ENCODE assay signal across 22 cellular contexts in the genomic region with DNA sequence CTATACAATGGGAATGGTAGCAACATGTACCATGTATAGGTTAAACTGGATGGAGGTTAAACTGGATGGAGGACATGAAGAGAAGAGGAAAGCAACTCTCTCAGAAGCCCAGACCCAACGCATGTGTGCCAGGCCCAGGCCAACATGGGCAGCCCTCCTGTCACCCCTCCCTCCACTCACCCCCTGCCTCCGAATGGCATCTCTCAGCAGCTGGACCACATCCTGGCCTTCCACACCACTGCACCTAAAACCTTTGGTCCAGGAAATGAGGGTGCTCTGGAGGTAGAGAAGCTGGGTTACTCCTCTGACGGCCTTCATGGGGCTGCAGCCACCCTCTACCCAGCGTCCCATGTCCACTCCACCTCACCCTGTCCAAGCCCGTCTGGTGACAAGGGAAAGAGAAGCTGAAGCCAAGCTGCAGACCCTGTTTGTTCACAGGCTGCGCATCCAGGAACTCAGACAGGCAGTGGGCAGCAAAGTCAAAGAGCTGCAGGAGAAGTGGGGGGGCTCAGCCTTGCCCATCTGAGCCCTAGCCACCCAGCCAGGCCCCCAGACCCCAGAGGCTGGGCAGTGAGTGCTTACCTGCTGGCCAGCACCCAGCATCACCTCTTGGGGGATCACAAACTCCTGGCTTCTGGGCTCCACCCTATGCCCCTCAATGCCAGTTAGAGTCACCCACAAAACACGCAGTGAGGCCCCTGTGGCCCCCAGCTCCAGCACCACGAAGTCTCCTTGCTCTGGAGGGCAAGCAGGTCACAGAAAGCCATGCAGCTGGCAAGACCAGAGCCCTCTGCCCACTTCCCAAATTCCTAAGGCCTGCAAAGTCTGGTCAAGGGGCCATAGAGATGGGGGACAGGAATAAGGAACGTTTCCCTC. TPM values are rescaled to one million over a fixed set of nuclear protein-coding genes. Genes with fewer than 3 reads are reported as not detected.
A peak's percentile ranks its signal among the peaks of the same experiment; 100 is the strongest.
DNase-seq lines count a peak whose midpoint lies in the region; ATAC-seq and TF ChIP-seq lines count a peak whose summit lies in the region.
"Had no signal": no experiment of that assay in that cellular context is flagged by ENCODE, and none has a peak within 500 bp of the region (broad histone marks: within the 10 kb centered on the region; RNA-seq: fewer than 3 reads in every experiment).

No MANE protein-coding gene starts in this region.

- in situ Hi-C loops in GM13977 (cut with MboI; ENCODE audit: low pct_unique_long_range_greater_than_20kb, low sequenced_read_pairs, unreplicated experiment) (no loop called here), GM13976 (cut with MboI; ENCODE audit: low sequenced_read_pairs, unreplicated experiment) (no loop called here)

- DNase-seq in CD14-positive monocyte (ENCODE audit: low spot score) (peak; percentile 33), GM13977 (ENCODE audit: low spot score) (peak; percentile 4), mesenteric fat pad (ENCODE audit: low spot score) (peak; percentile 62), spleen (peak; percentile 34), GM13976 (ENCODE audit: low spot score) (no peak), NCI-H128 (lab: John Stamatoyannopoulos, UW; ENCODE audit: unreplicated experiment) (no peak)
- DNase-seq: CD4-positive, alpha-beta T cell; COR-L47; GOT3; IMR-90; NCI-H1092 treated with DMSO at 0.1 percent for 48 hours; NCI-H146; NCI-H2029; NCI-H226; NCI-H510A treated with DMSO at 0.1 percent for 48 hours; NCI-H748 treated with DMSO at 0.1 percent for 48 hours had no signal

- WGBS in spleen, 5 donors = 68 to 85% (median 76%) methylated on average over 8 to 9 of the region's 9 CpGs

- peaks cover 0 to 81% (median 2%) of the 10 kb centered on the region in 6 donors for H3K36me3 ChIP-seq in spleen

- H3K9me3 ChIP-seq in spleen = no peaks in the 10 kb centered on the region

- ATAC-seq in GM21367 (IDR thresholded peaks at IDR 0.05; ENCODE audit: unreplicated experiment) = no peak
- ATAC-seq: GM12878, HCT116, Panc1 had no signal

- H3K4me3 ChIP-seq in spleen = no peak overlapping the region
- H3K4me3 ChIP-seq: GM12878 had no signal

- H3K27ac Mint-ChIP-seq in CD14-positive monocyte = peak overlapping the region in 4 of 7 donors; percentile 40 to 81 (median 62)
- H3K27ac Mint-ChIP-seq: CD4-positive, alpha-beta T cell had no signal

- H3K27ac ChIP-seq in spleen = peak overlapping the region in 3 of 8 donors; percentile 86 to 89 (median 88)
- H3K27ac ChIP-seq: KMS-11 had no signal

- TF ChIP-seq CTCF in CD14-positive monocyte (IDR thresholded peaks at IDR 0.05) = no peak
- no peak for TF ChIP-seq CTCF in GM13977 (IDR thresholded peaks at IDR 0.05; ENCODE audit: extremely low read depth, insufficient read depth, missing control alignments)
- TF ChIP-seq CTCF in spleen (IDR thresholded peaks at IDR 0.05 in 8 of 11, conservative IDR thresholded peaks at IDR 0.05 in 3 of 11) = no peak
- no peak for TF ChIP-seq CTCF in GM13976 (IDR thresholded peaks at IDR 0.05; ENCODE audit: borderline replicate concordance, control extremely low read depth, extremely low read depth, insufficient read depth, missing control alignments)

- peaks cover 0 to 10% (median 0%) of the 10 kb centered on the region in 7 donors for H3K27me3 ChIP-seq in spleen (replicated peaks in 1 of 7)

- peaks cover 0 to 3% (median 1%) of the 10 kb centered on the region in 3 donors for H3K27me3 Mint-ChIP-seq in CD14-positive monocyte (ENCODE audit: low read depth in 3 of 3)
- H3K27me3 Mint-ChIP-seq: CD4-positive, alpha-beta T cell had no signal

- H3K4me1 ChIP-seq in spleen = peaks cover 0 to 47% (median under 1%) of the 10 kb centered on the region in 6 donors

- peaks cover 89 to 94% of the 10 kb centered on the region in 2 donors for H3K36me3 Mint-ChIP-seq in CD14-positive monocyte

- intact Hi-C loops in CD14-positive monocyte (cut with micrococcal nuclease) (loop anchor here (5.0 to 10.0 kb wide), 3 partner anchors 37 to 346 kb away; a partner anchor contains a TSS), spleen (cut with DNase I; ENCODE audit: low total_unique reads) (no loop called here)

- peaks cover 65% of the 10 kb centered on the region for H3K4me1 Mint-ChIP-seq in CD14-positive monocyte

- H3K4me3 Mint-ChIP-seq in CD14-positive monocyte = no peak overlapping the region
- H3K4me3 Mint-ChIP-seq: CD4-positive, alpha-beta T cell had no signal

- peaks cover 0 to 2% (median 0%) of the 10 kb centered on the region in 7 donors for H3K9me3 Mint-ChIP-seq in CD14-positive monocyte
- H3K9me3 Mint-ChIP-seq: CD4-positive, alpha-beta T cell had no signal

- TF ChIP-seq POLR2A in spleen (IDR thresholded peaks at IDR 0.05) = no peak

RNA-seq across cellular contexts. Expression of a gene that starts 8.5 kb away (rescaled TPM):
- 100 to 1,000 TPM; 174 to 204 TPM for polyA plus RNA-seq in CD14-positive monocyte
- 41.1 TPM for total RNA-seq in mesenteric fat pad
- 100 to 1,000 TPM in 6 of 7 donors, 10 to 100 TPM in 1; 72.8 to 369 (median 170) TPM for total RNA-seq in spleen
- 100 to 1,000 TPM in 2 of 3 donors, 10 to 100 TPM in 1; 38.8 to 199 (median 151) TPM for polyA plus RNA-seq in spleen
- total RNA-seq: IMR-90 had no signal
- polyA plus RNA-seq: BJ, IMR-90 had no signal

Comparison
In these comparisons a context has a peak if more than half of its experiments do, and no peak if none do; other contexts are left out.
1. DNase-seq: peak in CD14-positive monocyte (single experiment), GM13977 (single experiment), mesenteric fat pad (single experiment) and spleen (single experiment); none in GM13976 (single experiment) and NCI-H128 (single experiment).